ENCODE assay signal across 21 cellular contexts in genomic region chr10:118430190-118430589, GRCh38.
"Had no signal": no experiment of that assay in that cellular context is flagged by ENCODE, and none has a peak within 500 bp of the region (broad histone marks: within the 10 kb centered on the region; RNA-seq: fewer than 3 reads in every experiment).

No MANE protein-coding gene starts in this region.

- H3K9me3 ChIP-seq: esophagus squamous epithelium, gastrocnemius medialis, left lung, lower lobe of right lung, mucosa of descending colon had no signal

- ATAC-seq: gastrocnemius medialis, heart right ventricle, left cardiac atrium, left lung, left ventricle myocardium superior, lower lobe of right lung, mucosa of descending colon had no signal

- H3K4me1 Mint-ChIP-seq: mesothelial cell of epicardium, naive B cell had no signal

- H3K27ac ChIP-seq: coronary artery, dorsolateral prefrontal cortex, esophagus squamous epithelium, gastrocnemius medialis, heart right ventricle, left lung, lower lobe of right lung had no signal

- H3K27ac Mint-ChIP-seq: mesothelial cell of epicardium, naive B cell had no signal

- H3K4me3 Mint-ChIP-seq: mesothelial cell of epicardium, naive B cell had no signal

- DNase-seq: dermis blood vessel endothelial cell; dorsolateral prefrontal cortex; effector CD4-positive, alpha-beta T cell; effector memory CD4-positive, alpha-beta T cell; esophagus squamous epithelium; foreskin fibroblast; foreskin melanocyte; gastrocnemius medialis; glutamatergic neuron; head of caudate nucleus; heart right ventricle; hippocampal formation; left cardiac atrium; left lung; left ventricle myocardium superior; lower lobe of right lung; mesenchymal stem cell; mucosa of descending colon; naive B cell had no signal

- H3K27me3 ChIP-seq: gastrocnemius medialis, left lung had no signal

- H3K36me3 Mint-ChIP-seq: mesothelial cell of epicardium, naive B cell had no signal

- H3K4me1 ChIP-seq: esophagus squamous epithelium, gastrocnemius medialis, heart right ventricle, left lung, lower lobe of right lung had no signal

- H3K4me3 ChIP-seq: coronary artery, dorsolateral prefrontal cortex, esophagus squamous epithelium, gastrocnemius medialis, heart right ventricle, left lung, lower lobe of right lung, mucosa of descending colon had no signal

- H3K36me3 ChIP-seq: esophagus squamous epithelium, gastrocnemius medialis, heart right ventricle, left lung, lower lobe of right lung had no signal
